In the genomic region with DNA sequence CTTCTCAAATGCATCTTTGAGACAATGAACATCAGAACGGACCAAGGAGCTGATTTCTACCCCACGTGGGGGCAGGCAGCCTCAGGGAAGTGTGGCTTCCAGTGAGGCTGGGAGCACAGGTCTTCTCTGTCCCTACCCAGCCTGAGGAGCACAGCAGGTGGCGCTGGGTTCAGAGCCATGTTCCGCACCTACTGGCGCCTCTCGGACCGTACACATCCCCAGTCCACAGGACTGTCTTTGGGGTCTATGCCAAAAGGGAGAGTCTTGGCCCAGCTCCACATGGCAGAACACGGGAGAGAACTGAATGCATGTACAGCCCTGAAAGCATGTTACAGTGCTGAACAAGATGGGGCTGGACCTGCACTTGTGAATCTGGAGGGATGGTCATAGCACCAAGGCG, we compare ENCODE assay signal across 2 cellular contexts.
TF ChIP-seq lines count a peak whose summit lies in the region.

No MANE protein-coding gene starts in this region.

TF ChIP-seq in K562, 482 proteins besides CTCF, POLR2A, EP300 and RAD21:
- TF ChIP-seq ZNF785 (CRISPR knock-in tag; IDR thresholded peaks at IDR 0.05) (no peak), MTA1 (IDR thresholded peaks at IDR 0.05; ENCODE audit: borderline replicate concordance) (no peak), SP1 (CRISPR knock-in tag; IDR thresholded peaks at IDR 0.05) (no peak)

TF ChIP-seq in HepG2, 621 proteins besides CTCF, POLR2A, EP300 and RAD21:
- TF ChIP-seq, protein P1, sequence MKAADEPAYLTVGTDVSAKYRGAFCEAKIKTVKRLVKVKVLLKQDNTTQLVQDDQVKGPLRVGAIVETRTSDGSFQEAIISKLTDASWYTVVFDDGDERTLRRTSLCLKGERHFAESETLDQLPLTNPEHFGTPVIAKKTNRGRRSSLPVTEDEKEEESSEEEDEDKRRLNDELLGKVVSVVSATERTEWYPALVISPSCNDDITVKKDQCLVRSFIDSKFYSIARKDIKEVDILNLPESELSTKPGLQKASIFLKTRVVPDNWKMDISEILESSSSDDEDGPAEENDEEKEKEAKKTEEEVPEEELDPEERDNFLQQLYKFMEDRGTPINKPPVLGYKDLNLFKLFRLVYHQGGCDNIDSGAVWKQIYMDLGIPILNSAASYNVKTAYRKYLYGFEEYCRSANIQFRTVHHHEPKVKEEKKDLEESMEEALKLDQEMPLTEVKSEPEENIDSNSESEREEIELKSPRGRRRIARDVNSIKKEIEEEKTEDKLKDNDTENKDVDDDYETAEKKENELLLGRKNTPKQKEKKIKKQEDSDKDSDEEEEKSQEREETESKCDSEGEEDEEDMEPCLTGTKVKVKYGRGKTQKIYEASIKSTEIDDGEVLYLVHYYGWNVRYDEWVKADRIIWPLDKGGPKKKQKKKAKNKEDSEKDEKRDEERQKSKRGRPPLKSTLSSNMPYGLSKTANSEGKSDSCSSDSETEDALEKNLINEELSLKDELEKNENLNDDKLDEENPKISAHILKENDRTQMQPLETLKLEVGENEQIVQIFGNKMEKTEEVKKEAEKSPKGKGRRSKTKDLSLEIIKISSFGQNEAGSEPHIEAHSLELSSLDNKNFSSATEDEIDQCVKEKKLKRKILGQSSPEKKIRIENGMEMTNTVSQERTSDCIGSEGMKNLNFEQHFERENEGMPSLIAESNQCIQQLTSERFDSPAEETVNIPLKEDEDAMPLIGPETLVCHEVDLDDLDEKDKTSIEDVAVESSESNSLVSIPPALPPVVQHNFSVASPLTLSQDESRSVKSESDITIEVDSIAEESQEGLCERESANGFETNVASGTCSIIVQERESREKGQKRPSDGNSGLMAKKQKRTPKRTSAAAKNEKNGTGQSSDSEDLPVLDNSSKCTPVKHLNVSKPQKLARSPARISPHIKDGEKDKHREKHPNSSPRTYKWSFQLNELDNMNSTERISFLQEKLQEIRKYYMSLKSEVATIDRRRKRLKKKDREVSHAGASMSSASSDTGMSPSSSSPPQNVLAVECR (CRISPR knock-in tag; IDR thresholded peaks at IDR 0.05; ENCODE audit: borderline replicate concordance): no peak
- TF ChIP-seq ZNF263 (CRISPR knock-in tag; IDR thresholded peaks at IDR 0.05): 0 out of 2 replicates have a peak, but pooled peaks have one; percentile 13
